In genomic region chr18:2883137-2883671, GRCh38 we compare ENCODE assay signal across 9 cellular contexts. TPM values are rescaled to one million over a fixed set of nuclear protein-coding genes. Genes with fewer than 3 reads are reported as not detected.
DNase-seq lines count a peak whose midpoint lies in the region; ATAC-seq and TF ChIP-seq lines count a peak whose summit lies in the region.
"Had no signal": no experiment of that assay in that cellular context is flagged by ENCODE, and none has a peak within 500 bp of the region (broad histone marks: within the 10 kb centered on the region; RNA-seq: fewer than 3 reads in every experiment).

No MANE protein-coding gene starts in this region.

- H3K4me3 Mint-ChIP-seq in activated T-helper 1 cell treated with anti-CD3 and anti-CD28 coated beads, Interleukin-12 subunit alpha, Interleukin-12 subunit beta, Interleukin-2, Interleukin-4 antibody, amounts not matched to agents 30 ng/mL and 10 ng/mL and 1 ng/mL, durations not matched to agents 14 hours and 24 hours and 36 hours: peak overlapping the region; percentile 48

- ATAC-seq in HG03442 (IDR thresholded peaks at IDR 0.05; ENCODE audit: unreplicated experiment): peak; percentile 59

- peak; percentile 54 for DNase-seq in GM13977 (ENCODE audit: low spot score)
- peak; percentile 43 for DNase-seq in activated T-helper 1 cell treated with anti-CD3 and anti-CD28 coated beads, Interleukin-12 subunit alpha, Interleukin-12 subunit beta, Interleukin-2, Interleukin-4 antibody, amounts not matched to agents 30 ng/mL and 10 ng/mL and 1 ng/mL, durations not matched to agents 14 hours and 24 hours and 36 hours (ENCODE audit: low spot score)
- DNase-seq in hypothalamus (lab: John Stamatoyannopoulos, UW): no peak
- DNase-seq in mesendoderm: no peak
- DNase-seq in NCI-H2081 treated with DMSO at 0.1 percent for 48 hours (lab: John Stamatoyannopoulos, UW): no peak
- no peak for DNase-seq in NCI-H2107 (lab: John Stamatoyannopoulos, UW)

- no peaks in the 10 kb centered on the region for H3K9me3 ChIP-seq in parathyroid adenoma (ENCODE audit: control insufficient read depth, low read length)

- in situ Hi-C loops in GM13977 (cut with MboI; ENCODE audit: low pct_unique_long_range_greater_than_20kb, low sequenced_read_pairs, unreplicated experiment): no loop called here

- H3K36me3 ChIP-seq in parathyroid adenoma (ENCODE audit: control insufficient read depth, insufficient read depth, low read length): peaks cover 2% of the 10 kb centered on the region
- H3K36me3 ChIP-seq in mesendoderm (ENCODE audit: control insufficient read depth, insufficient read depth, low read length): no peaks in the 10 kb centered on the region

- H4K5ac ChIP-seq in mesendoderm (ENCODE audit: low read length): no peak overlapping the region

- no peak overlapping the region for H3K18ac ChIP-seq in mesendoderm (ENCODE audit: low read length)

- no peak overlapping the region for H3K56ac ChIP-seq in mesendoderm (ENCODE audit: low read length)

- peaks cover 80% of the 10 kb centered on the region for H3K4me1 ChIP-seq in parathyroid adenoma
- no peaks in the 10 kb centered on the region for H3K4me1 ChIP-seq in mesendoderm (ENCODE audit: control insufficient read depth, low read depth, low read length)

- H3K27ac ChIP-seq in parathyroid adenoma (peak overlapping the region; percentile 87), mesendoderm (ENCODE audit: low read depth, low read length) (no peak overlapping the region)

- no peak for TF ChIP-seq CTCF in GM13977 (IDR thresholded peaks at IDR 0.05; ENCODE audit: extremely low read depth, insufficient read depth, missing control alignments)
- no peak for TF ChIP-seq CTCF in parathyroid adenoma (IDR thresholded peaks at IDR 0.05)

- no peak overlapping the region for H2BK120ac ChIP-seq in mesendoderm (ENCODE audit: low read depth, low read length)

- H2BK5ac ChIP-seq in mesendoderm (ENCODE audit: low read length): no peak overlapping the region

- intact Hi-C loops in activated T-helper 1 cell treated with anti-CD3 and anti-CD28 coated beads, Interleukin-12 subunit alpha, Interleukin-12 subunit beta, Interleukin-2, Interleukin-4 antibody, amounts not matched to agents 30 ng/mL and 10 ng/mL and 1 ng/mL, durations not matched to agents 14 hours and 24 hours and 36 hours (cut with micrococcal nuclease): loop anchor here (2.0 kb wide), 2 partner anchors 24 to 34 kb away; no protein-coding TSS in a partner anchor

- peak overlapping the region; percentile 11 for H3K9ac ChIP-seq in parathyroid adenoma
- no peak overlapping the region for H3K9ac ChIP-seq in mesendoderm (ENCODE audit: low read length)

- H3K79me2 ChIP-seq in parathyroid adenoma (peaks cover 56% of the 10 kb centered on the region), mesendoderm (ENCODE audit: control insufficient read depth, insufficient read depth, low read length) (no peaks in the 10 kb centered on the region)

- H3K79me1 ChIP-seq in mesendoderm (ENCODE audit: low read length): no peaks in the 10 kb centered on the region

- peaks cover 4% of the 10 kb centered on the region for H3K27me3 Mint-ChIP-seq in activated T-helper 1 cell treated with anti-CD3 and anti-CD28 coated beads, Interleukin-12 subunit alpha, Interleukin-12 subunit beta, Interleukin-2, Interleukin-4 antibody, amounts not matched to agents 30 ng/mL and 10 ng/mL and 1 ng/mL, durations not matched to agents 14 hours and 24 hours and 36 hours (ENCODE audit: insufficient read depth)

- H2AFZ ChIP-seq in parathyroid adenoma: no peak overlapping the region

- H3K9me3 Mint-ChIP-seq in activated T-helper 1 cell treated with anti-CD3 and anti-CD28 coated beads, Interleukin-12 subunit alpha, Interleukin-12 subunit beta, Interleukin-2, Interleukin-4 antibody, amounts not matched to agents 30 ng/mL and 10 ng/mL and 1 ng/mL, durations not matched to agents 14 hours and 24 hours and 36 hours: peaks cover 14% of the 10 kb centered on the region

- no CpG with 5 or more reads among the region's 8 CpGs for WGBS in mesendoderm (ENCODE audit: extremely low coverage, insufficient coverage, low lambda C conversion rate)

- H3K4ac ChIP-seq in mesendoderm (ENCODE audit: low read depth, low read length): no peak overlapping the region

- H2BK15ac ChIP-seq in mesendoderm (replicated peaks; ENCODE audit: low read depth): no peak overlapping the region

- no peak overlapping the region for H4K8ac ChIP-seq in mesendoderm (ENCODE audit: low read depth, low read length)

- no peak overlapping the region for H2AK5ac ChIP-seq in mesendoderm (ENCODE audit: low read length)

- H3K4me2 ChIP-seq in parathyroid adenoma (ENCODE audit: low read length): peak overlapping the region; percentile 11
- no peak overlapping the region for H3K4me2 ChIP-seq in mesendoderm (ENCODE audit: low read length)

- H3K4me3 ChIP-seq in parathyroid adenoma (ENCODE audit: low read depth, low read length) (no peak overlapping the region), mesendoderm (ENCODE audit: low read length) (no peak overlapping the region)

- H3K27ac Mint-ChIP-seq in activated T-helper 1 cell treated with anti-CD3 and anti-CD28 coated beads, Interleukin-12 subunit alpha, Interleukin-12 subunit beta, Interleukin-2, Interleukin-4 antibody, amounts not matched to agents 30 ng/mL and 10 ng/mL and 1 ng/mL, durations not matched to agents 14 hours and 24 hours and 36 hours: peak overlapping the region; percentile 89

- H3K27me3 ChIP-seq in parathyroid adenoma (ENCODE audit: control insufficient read depth, insufficient read depth, low read length): no peaks in the 10 kb centered on the region
- no peaks in the 10 kb centered on the region for H3K27me3 ChIP-seq in mesendoderm (ENCODE audit: insufficient read depth, low read length, poor library complexity)

- peaks cover 30% of the 10 kb centered on the region for H3K4me1 Mint-ChIP-seq in activated T-helper 1 cell treated with anti-CD3 and anti-CD28 coated beads, Interleukin-12 subunit alpha, Interleukin-12 subunit beta, Interleukin-2, Interleukin-4 antibody, amounts not matched to agents 30 ng/mL and 10 ng/mL and 1 ng/mL, durations not matched to agents 14 hours and 24 hours and 36 hours (ENCODE audit: low read depth)

- peaks cover 8% of the 10 kb centered on the region for H3K36me3 Mint-ChIP-seq in activated T-helper 1 cell treated with anti-CD3 and anti-CD28 coated beads, Interleukin-12 subunit alpha, Interleukin-12 subunit beta, Interleukin-2, Interleukin-4 antibody, amounts not matched to agents 30 ng/mL and 10 ng/mL and 1 ng/mL, durations not matched to agents 14 hours and 24 hours and 36 hours (ENCODE audit: low read depth)

- no peak overlapping the region for H3K23ac ChIP-seq in mesendoderm (ENCODE audit: low read length)

RNA-seq across cellular contexts. Expression of gene EMILIN2, which starts 36.4 kb away (rescaled TPM):
- 26.1 and 28.0 TPM in 2 replicates for total RNA-seq in activated T-helper 1 cell treated with anti-CD3 and anti-CD28 coated beads, Interleukin-12 subunit alpha, Interleukin-12 subunit beta, Interleukin-2, Interleukin-4 antibody, amounts not matched to agents 30 ng/mL and 10 ng/mL and 1 ng/mL, durations not matched to agents 14 hours and 24 hours and 36 hours
- polyA plus RNA-seq in mesendoderm (2013, experiment 1 of 2): 7.1 TPM
- polyA plus RNA-seq in mesendoderm (2013, experiment 2 of 2): 6.9 TPM
- total RNA-seq: MCF 10A had no signal

Comparison
In these comparisons a context has a peak if more than half of its experiments do, and no peak if none do; other contexts are left out.
1. DNase-seq: peak in GM13977 (single experiment) and activated T-helper 1 cell treated with anti-CD3 and anti-CD28 coated beads, Interleukin-12 subunit alpha, Interleukin-12 subunit beta, Interleukin-2, Interleukin-4 antibody, amounts not matched to agents 30 ng/mL and 10 ng/mL and 1 ng/mL, durations not matched to agents 14 hours and 24 hours and 36 hours (single experiment); none in hypothalamus (0 of 51), mesendoderm (single experiment), NCI-H2081 treated with DMSO at 0.1 percent for 48 hours (single experiment) and NCI-H2107 (single experiment).